14 cellular contexts compared by ENCODE assay signal in genomic region chr1:223842784-223843183, GRCh38. TPM values are rescaled to one million over a fixed set of nuclear protein-coding genes. Genes with fewer than 3 reads are reported as not detected.
A peak's percentile ranks its signal among the peaks of the same experiment; 100 is the strongest.
DNase-seq lines count a peak whose midpoint lies in the region; ATAC-seq, FAIRE-seq and TF ChIP-seq lines count a peak whose summit lies in the region.
"Had no signal": no experiment of that assay in that cellular context is flagged by ENCODE, and none has a peak within 500 bp of the region (broad histone marks: within the 10 kb centered on the region; RNA-seq: fewer than 3 reads in every experiment).

No MANE protein-coding gene starts in this region.

- no peak for DNase-seq in activated T-cell treated with anti-CD3 and anti-CD28 coated beads, Interleukin-2, amount 50 U/mL, for 24 hours
- DNase-seq in activated T-cell treated with anti-CD3 and anti-CD28 coated beads, Interleukin-2, amount 50 U/mL, for 1 hour = no peak
- DNase-seq in IMR-90 (no peak), ascending aorta (ENCODE audit: low spot score in 2 of 2) (no peak), neural crest cell (ENCODE audit: low read depth, low spot score) (no peak), frontal cortex (ENCODE audit: low spot score in 2 of 2) (no peak), T1000 (lab: John Stamatoyannopoulos, UW) (no peak)
- DNase-seq in activated CD4-positive, CD25-positive, alpha-beta regulatory T cell (lab: John Stamatoyannopoulos, UW) = no peak
- DNase-seq: amniotic stem cell, gastrocnemius medialis, kidney, NCI-H1436, right cardiac atrium had no signal

- ATAC-seq in IMR-90 (ENCODE audit: low read depth) = no peak
- ATAC-seq: gastrocnemius medialis, right cardiac atrium had no signal

- H2BK120ac ChIP-seq in IMR-90 (ENCODE audit: low read depth, low read length) = no peak overlapping the region

- no peaks in the 10 kb centered on the region for H3K27me3 Mint-ChIP-seq in activated T-cell treated with anti-CD3 and anti-CD28 coated beads, Interleukin-2, amount 50 U/mL, for 24 hours
- no peaks in the 10 kb centered on the region for H3K27me3 Mint-ChIP-seq in neural crest cell (ENCODE audit: low read depth)

- H3K4ac ChIP-seq in IMR-90 (ENCODE audit: low read depth, low read length) = no peak overlapping the region

- in situ Hi-C loops in IMR-90 (cut with MboI; ENCODE audit: low sequenced_read_pairs) = no loop called here

- H3K27ac Mint-ChIP-seq in activated T-cell treated with anti-CD3 and anti-CD28 coated beads, Interleukin-2, amount 50 U/mL, for 24 hours = no peak overlapping the region
- H3K27ac Mint-ChIP-seq in neural crest cell (ENCODE audit: unreplicated experiment) = no peak overlapping the region

- POLR2A ChIA-PET in IMR-90 (lab: Charles Lee; ENCODE audit: unreplicated experiment) = interaction anchor here (0.9 to 1.4 kb wide), 2 partner anchors 10 kb away, joined by 3 to 6 read pairs; no protein-coding TSS in a partner anchor

- peaks cover 59% of the 10 kb centered on the region for H3K4me1 Mint-ChIP-seq in activated T-cell treated with anti-CD3 and anti-CD28 coated beads, Interleukin-2, amount 50 U/mL, for 24 hours (ENCODE audit: low read depth)
- H3K4me1 Mint-ChIP-seq in neural crest cell = peaks cover 48% of the 10 kb centered on the region

- no peak overlapping the region; the same call in 1 of the 2 replicates for H3K14ac ChIP-seq in IMR-90 (replicated peaks; ENCODE audit: low read depth, low read length)

- intact Hi-C loops in IMR-90 (cut with micrococcal nuclease) (no loop called here), ascending aorta (cut with DNase I) (loop anchor here (10.0 kb wide), 2 partner anchors 152 to 1028 kb away; partner anchors contain the start of gene DISP1)

- no peak overlapping the region for H2AK9ac ChIP-seq in IMR-90 (replicated peaks; ENCODE audit: low read depth, low read length, poor library complexity)

- H3K79me1 ChIP-seq in IMR-90 (ENCODE audit: low read depth in 1 of 2, low read length in 2 of 2) = peaks cover 7 to 49% of the 10 kb centered on the region in 2 experiments; a peak in 2 of 4 replicates

- H2AK5ac ChIP-seq in IMR-90 (ENCODE audit: low read depth, low read length) = no peak overlapping the region

- H3K18ac ChIP-seq in IMR-90 (ENCODE audit: low read depth, low read length) = no peak overlapping the region

- no peak overlapping the region for H2BK15ac ChIP-seq in IMR-90 (ENCODE audit: low read depth, low read length)

- no peak overlapping the region for H2BK5ac ChIP-seq in IMR-90 (ENCODE audit: low read depth, low read length, poor library complexity, severe bottlenecking)

- peaks cover 49% of the 10 kb centered on the region for H4K20me1 ChIP-seq in IMR-90 (ENCODE audit: insufficient read depth, low read length)

- peak overlapping the region; percentile 8; the same call in 1 of the 2 replicates for H3K23ac ChIP-seq in IMR-90 (ENCODE audit: low read depth, low read length)

- H3K56ac ChIP-seq in IMR-90 (ENCODE audit: extremely low read depth, insufficient read depth, low read length) = no peak overlapping the region

- TF ChIP-seq RAD21 in IMR-90 (IDR thresholded peaks at IDR 0.05; ENCODE audit: low read length) = no peak

- BruUV-seq in IMR-90 (replicated peaks; lab: Mats Ljungman, UMichigan) = no TSS peak

- H3K4me3 Mint-ChIP-seq in activated T-cell treated with anti-CD3 and anti-CD28 coated beads, Interleukin-2, amount 50 U/mL, for 24 hours = peak overlapping the region; percentile 48
- peak overlapping the region; percentile 12 for H3K4me3 Mint-ChIP-seq in neural crest cell

- H4K5ac ChIP-seq in IMR-90 (ENCODE audit: low read depth, low read length) = no peak overlapping the region

- CTCF ChIA-PET in IMR-90 (lab: Yijun Ruan, JAX) = no interaction called here

- H3K4me2 ChIP-seq in IMR-90 (ENCODE audit: low read depth, low read length) = peak overlapping the region; percentile 47; the same call in 1 of the 2 replicates

- no peak overlapping the region for H3K27ac ChIP-seq in IMR-90 (ENCODE audit: insufficient read depth, low read length)
- peak overlapping the region in 1 of 2 donors; percentile 100 for H3K27ac ChIP-seq in ascending aorta

- TF ChIP-seq CTCF in IMR-90 (conservative IDR thresholded peaks at IDR 0.05; ENCODE audit: low read depth, low read length) = no peak
- TF ChIP-seq CTCF in ascending aorta (IDR thresholded peaks at IDR 0.05) = no peak
- no peak for TF ChIP-seq CTCF in neural crest cell (conservative IDR thresholded peaks at IDR 0.05)

- H3K36me3 Mint-ChIP-seq in activated T-cell treated with anti-CD3 and anti-CD28 coated beads, Interleukin-2, amount 50 U/mL, for 24 hours (ENCODE audit: low read depth) = peaks cover 20% of the 10 kb centered on the region
- no peaks in the 10 kb centered on the region for H3K36me3 Mint-ChIP-seq in neural crest cell (ENCODE audit: low read depth)

- H3K4me3 ChIP-seq in IMR-90 (ENCODE audit: insufficient read depth, low read depth, low read length) = no peak overlapping the region
- peak overlapping the region; percentile 93 to 95 for H3K4me3 ChIP-seq in ascending aorta
- H3K4me3 ChIP-seq: gastrocnemius medialis had no signal

- no peak overlapping the region for H2BK20ac ChIP-seq in IMR-90 (ENCODE audit: low read depth, low read length)

- peaks cover 8% of the 10 kb centered on the region for H3K4me1 ChIP-seq in IMR-90 (ENCODE audit: control insufficient read depth, insufficient read depth, low read length)
- H3K4me1 ChIP-seq in ascending aorta = peaks cover 7 to 36% of the 10 kb centered on the region in 2 donors

- no peak overlapping the region for H4K8ac ChIP-seq in IMR-90 (ENCODE audit: low read depth in 2 of 2, low read length in 2 of 2)

- no peak for FAIRE-seq in frontal cortex (lab: Jason Lieb, UNC)
- FAIRE-seq: HTR-8/SVneo, kidney had no signal

- H3K9me3 Mint-ChIP-seq in activated T-cell treated with anti-CD3 and anti-CD28 coated beads, Interleukin-2, amount 50 U/mL, for 24 hours = no peaks in the 10 kb centered on the region
- H3K9me3 Mint-ChIP-seq in neural crest cell = no peaks in the 10 kb centered on the region

- H3K36me3 ChIP-seq in IMR-90 (ENCODE audit: control insufficient read depth, insufficient read depth, low read length) = no peaks in the 10 kb centered on the region
- no peaks in the 10 kb centered on the region for H3K36me3 ChIP-seq in ascending aorta
- H3K36me3 ChIP-seq: gastrocnemius medialis had no signal

- TF ChIP-seq POLR2A in IMR-90 (IDR thresholded peaks at IDR 0.05; ENCODE audit: low read depth, low read length) = no peak

- no CpG with 5 or more reads among the region's 2 CpGs for WGBS in IMR-90 (ENCODE audit: extremely low coverage in 2 of 2, insufficient read length in 1 of 2), 2 experiments

- H3K9me3 ChIP-seq in IMR-90 (ENCODE audit: control insufficient read depth, insufficient read depth, low read length) (no peaks in the 10 kb centered on the region), ascending aorta (no peaks in the 10 kb centered on the region)
- H3K9me3 ChIP-seq: gastrocnemius medialis had no signal

- no peaks in the 10 kb centered on the region for H3K27me3 ChIP-seq in IMR-90 (ENCODE audit: control insufficient read depth, insufficient read depth, low read length)
- H3K27me3 ChIP-seq in ascending aorta = no peaks in the 10 kb centered on the region
- H3K27me3 ChIP-seq: gastrocnemius medialis had no signal

- dilution Hi-C loops in IMR-90 (cut with HindIII; ENCODE audit: low sequenced_read_pairs, unreplicated experiment) = no loop called here

- peaks cover 9% of the 10 kb centered on the region for H3K9me1 ChIP-seq in IMR-90 (ENCODE audit: insufficient read depth, low read length)

- H4K91ac ChIP-seq in IMR-90 (ENCODE audit: insufficient read depth, low read depth, low read length) = no peak overlapping the region

- H2AFZ ChIP-seq in IMR-90 (replicated peaks; ENCODE audit: low read length, poor library complexity) = no peak overlapping the region

- H3K9ac ChIP-seq in IMR-90 (ENCODE audit: low read depth, low read length) = no peak overlapping the region

TF ChIP-seq in IMR-90, 13 proteins besides CTCF, POLR2A, EP300 and RAD21 (continues in another document):
- TF ChIP-seq MAZ (IDR thresholded peaks at IDR 0.05; ENCODE audit: borderline replicate concordance, low read depth, low read length) (no peak), RCOR1 (IDR thresholded peaks at IDR 0.05; ENCODE audit: insufficient replicate concordance, low read length) (no peak), FOS (IDR thresholded peaks at IDR 0.05; ENCODE audit: low read depth, low read length) (no peak), ELK1 (IDR thresholded peaks at IDR 0.05; ENCODE audit: borderline replicate concordance, low read depth, low read length) (no peak), SMC3 (IDR thresholded peaks at IDR 0.05; ENCODE audit: low read depth, low read length) (no peak), BHLHE40 (IDR thresholded peaks at IDR 0.05; ENCODE audit: low read depth, low read length) (no peak), RFX5 (IDR thresholded peaks at IDR 0.05; ENCODE audit: low read depth, low read length) (no peak), CEBPB (IDR thresholded peaks at IDR 0.05; ENCODE audit: low read depth, low read length) (no peak), USF2 (IDR thresholded peaks at IDR 0.05; ENCODE audit: low read depth, low read length) (no peak), MXI1 (IDR thresholded peaks at IDR 0.05; ENCODE audit: borderline replicate concordance, low read depth, low read length) (no peak), MAFK (IDR thresholded peaks at IDR 0.05; ENCODE audit: low read depth, low read length) (no peak), NFE2L2 (IDR thresholded peaks at IDR 0.05; ENCODE audit: low read depth, low read length) (no peak)

RNA-seq across cellular contexts. Expression of gene TP53BP2, which starts 3.0 kb away (rescaled TPM):
- 35.0 and 35.8 TPM in 2 replicates for total RNA-seq in IMR-90 (2012; rRNA removed)
- polyA plus RNA-seq in IMR-90 (2012; rRNA removed) = 19.2 and 19.9 TPM in 2 replicates
- polyA plus RNA-seq in IMR-90 (2012; cell fraction: cytosol; rRNA removed) = 9.9 and 11.5 TPM in 2 replicates
- 10.3 and 34.6 TPM in 2 replicates for polyA plus RNA-seq in IMR-90 (2012; cell fraction: nucleus; rRNA removed; ENCODE audit: low replicate concordance)
- total RNA-seq in ascending aorta = 162 TPM
- total RNA-seq in neural crest cell = 61.5 and 72.4 TPM in 2 replicates
- total RNA-seq in frontal cortex = 29.8 TPM
